8 cellular contexts compared by ENCODE assay signal in genomic region chr2:8003462-8004075, GRCh38.
A peak's percentile ranks its signal among the peaks of the same experiment; 100 is the strongest.
DNase-seq lines count a peak whose midpoint lies in the region; ATAC-seq and TF ChIP-seq lines count a peak whose summit lies in the region.

No MANE protein-coding gene starts in this region.

- no peak overlapping the region for H3K4me3 ChIP-seq in left lung
- no peak overlapping the region for H3K4me3 ChIP-seq in tibial nerve
- no peak overlapping the region for H3K4me3 ChIP-seq in MM.1S (ENCODE audit: low read length)

- no peaks in the 10 kb centered on the region for H3K36me3 ChIP-seq in left lung
- no peaks in the 10 kb centered on the region for H3K36me3 ChIP-seq in tibial nerve
- no peaks in the 10 kb centered on the region for H3K36me3 ChIP-seq in MM.1S (replicated peaks; ENCODE audit: insufficient read depth, low read length)

- no peak overlapping the region for H3K4me2 ChIP-seq in MM.1S (ENCODE audit: low read depth, low read length)

- POLR2A ChIA-PET in activated CD4-positive, alpha-beta T cell treated with anti-CD3 and anti-CD28 coated beads for 36 hours (lab: Charles Lee): no interaction called here

- no peak overlapping the region for H3K4me3 Mint-ChIP-seq in activated T-cell treated with anti-CD3 and anti-CD28 coated beads, Interleukin-2, amount 50 U/mL, for 24 hours
- no peak overlapping the region for H3K4me3 Mint-ChIP-seq in progenitor cell of endocrine pancreas (ENCODE audit: low read depth)
- H3K4me3 Mint-ChIP-seq in activated CD4-positive, alpha-beta T cell treated with anti-CD3 and anti-CD28 coated beads for 36 hours: no peak overlapping the region

- H3K27ac ChIP-seq in left lung (peak overlapping the region; percentile 55 to 65), tibial nerve (peak overlapping the region in 2 of 4 donors; percentile 21 to 64), MM.1S (ENCODE audit: low read length) (no peak overlapping the region)

- H3K4me1 ChIP-seq in left lung (peaks cover 0 to 6% of the 10 kb centered on the region in 2 donors), tibial nerve (peaks cover 0 to 16% (median 0%) of the 10 kb centered on the region in 4 donors), MM.1S (ENCODE audit: low read length) (0 out of 2 replicates have a peak, but pooled peaks cover 8% of the 10 kb centered on the region)

- peaks cover 8% of the 10 kb centered on the region for H3K4me1 Mint-ChIP-seq in activated T-cell treated with anti-CD3 and anti-CD28 coated beads, Interleukin-2, amount 50 U/mL, for 24 hours (ENCODE audit: low read depth)
- peaks cover 3% of the 10 kb centered on the region for H3K4me1 Mint-ChIP-seq in progenitor cell of endocrine pancreas (ENCODE audit: low read depth)
- H3K4me1 Mint-ChIP-seq in activated CD4-positive, alpha-beta T cell treated with anti-CD3 and anti-CD28 coated beads for 36 hours: peaks cover 11% of the 10 kb centered on the region

- CTCF ChIA-PET in activated CD4-positive, alpha-beta T cell treated with anti-CD3 and anti-CD28 coated beads for 36 hours (lab: Charles Lee): interaction anchor here (0.7 kb wide), 2 partner anchors 732 to 1008 kb away, joined by 3 read pairs; no protein-coding TSS in a partner anchor

- H3F3A ChIP-seq in MM.1S (ENCODE audit: insufficient read depth, low read length): no peaks in the 10 kb centered on the region

- H3K9ac ChIP-seq in MM.1S (ENCODE audit: low read length): no peak overlapping the region

- peak; percentile 79 for ATAC-seq in left lung
- no peak for ATAC-seq in activated CD4-positive, alpha-beta T cell treated with anti-CD3 and anti-CD28 coated beads for 36 hours

- H3K36me3 Mint-ChIP-seq in activated T-cell treated with anti-CD3 and anti-CD28 coated beads, Interleukin-2, amount 50 U/mL, for 24 hours (ENCODE audit: low read depth): no peaks in the 10 kb centered on the region
- no peaks in the 10 kb centered on the region for H3K36me3 Mint-ChIP-seq in progenitor cell of endocrine pancreas (ENCODE audit: insufficient read depth)
- no peaks in the 10 kb centered on the region for H3K36me3 Mint-ChIP-seq in activated CD4-positive, alpha-beta T cell treated with anti-CD3 and anti-CD28 coated beads for 36 hours (ENCODE audit: low read depth)

- no peaks in the 10 kb centered on the region for H3K79me2 ChIP-seq in MM.1S (ENCODE audit: low read length)

- DNase-seq in KBM-7: peak; percentile 7
- peak; percentile 9 for DNase-seq in astrocyte of the hippocampus (ENCODE audit: low read depth, low spot score)
- peak; percentile 45 to 52 for DNase-seq in left lung
- peak; percentile 32 to 65 for DNase-seq in tibial nerve (ENCODE audit: low spot score in 2 of 2)
- DNase-seq in activated T-cell treated with anti-CD3 and anti-CD28 coated beads, Interleukin-2, amount 50 U/mL, for 24 hours: no peak
- no peak for DNase-seq in progenitor cell of endocrine pancreas (ENCODE audit: low spot score, unreplicated experiment)
- DNase-seq in MM.1S: no peak
- no peak for DNase-seq in activated CD4-positive, alpha-beta T cell treated with anti-CD3 and anti-CD28 coated beads for 36 hours

- no peaks in the 10 kb centered on the region for H4K20me1 ChIP-seq in MM.1S (ENCODE audit: insufficient read depth, low read length)

- H3K27me3 ChIP-seq in left lung (no peaks in the 10 kb centered on the region), tibial nerve (no peaks in the 10 kb centered on the region), MM.1S (replicated peaks; ENCODE audit: insufficient read depth, low read length) (no peaks in the 10 kb centered on the region)

- TF ChIP-seq POLR2A in tibial nerve (IDR thresholded peaks at IDR 0.05): no peak

- no peak overlapping the region for H3K27ac Mint-ChIP-seq in activated T-cell treated with anti-CD3 and anti-CD28 coated beads, Interleukin-2, amount 50 U/mL, for 24 hours
- H3K27ac Mint-ChIP-seq in progenitor cell of endocrine pancreas: no peak overlapping the region
- H3K27ac Mint-ChIP-seq in activated CD4-positive, alpha-beta T cell treated with anti-CD3 and anti-CD28 coated beads for 36 hours: no peak overlapping the region

- no peak for TF ChIP-seq CTCF in left lung (IDR thresholded peaks at IDR 0.05)
- no peak for TF ChIP-seq CTCF in tibial nerve (IDR thresholded peaks at IDR 0.05)
- no peak for TF ChIP-seq CTCF in progenitor cell of endocrine pancreas (IDR thresholded peaks at IDR 0.05; ENCODE audit: unreplicated experiment)
- no peak for TF ChIP-seq CTCF in MM.1S (IDR thresholded peaks at IDR 0.05; ENCODE audit: low read length)

- TF ChIP-seq EP300 in tibial nerve (IDR thresholded peaks at IDR 0.05): peak in 1 of 2 donors; percentile 29

- no peaks in the 10 kb centered on the region for H3K27me3 Mint-ChIP-seq in activated T-cell treated with anti-CD3 and anti-CD28 coated beads, Interleukin-2, amount 50 U/mL, for 24 hours
- no peaks in the 10 kb centered on the region for H3K27me3 Mint-ChIP-seq in progenitor cell of endocrine pancreas
- H3K27me3 Mint-ChIP-seq in activated CD4-positive, alpha-beta T cell treated with anti-CD3 and anti-CD28 coated beads for 36 hours: no peaks in the 10 kb centered on the region

- no peak overlapping the region for H2AFZ ChIP-seq in MM.1S (ENCODE audit: low read length)

- H3K9me3 Mint-ChIP-seq in activated T-cell treated with anti-CD3 and anti-CD28 coated beads, Interleukin-2, amount 50 U/mL, for 24 hours: no peaks in the 10 kb centered on the region
- H3K9me3 Mint-ChIP-seq in progenitor cell of endocrine pancreas (ENCODE audit: low read depth): peaks cover 4% of the 10 kb centered on the region
- H3K9me3 Mint-ChIP-seq in activated CD4-positive, alpha-beta T cell treated with anti-CD3 and anti-CD28 coated beads for 36 hours (ENCODE audit: low read depth): no peaks in the 10 kb centered on the region

- no peaks in the 10 kb centered on the region for H3K9me2 ChIP-seq in MM.1S (replicated peaks; ENCODE audit: insufficient read depth, low read length)

- H3K9me3 ChIP-seq in left lung (no peaks in the 10 kb centered on the region), tibial nerve (no peaks in the 10 kb centered on the region), MM.1S (replicated peaks; ENCODE audit: insufficient read depth, low read length) (no peaks in the 10 kb centered on the region)

- in situ Hi-C loops in KBM-7 (cut with MboI; ENCODE audit: low pct_unique_long_range_greater_than_20kb, low sequenced_read_pairs): no loop called here

- WGBS in tibial nerve, 2 donors: 56 to 62% methylated on average over 13 of the region's 13 CpGs

- intact Hi-C loops in left lung (cut with DNase I): no loop called here
- intact Hi-C loops in activated CD4-positive, alpha-beta T cell treated with anti-CD3 and anti-CD28 coated beads for 36 hours (cut with DNase I, micrococcal nuclease): no loop called here

Comparison
In these comparisons a context has a peak if more than half of its experiments do, and no peak if none do; other contexts are left out.
1. DNase-seq: peak in KBM-7 (single experiment), astrocyte of the hippocampus (single experiment), left lung (2 of 2) and tibial nerve (2 of 2); none in activated T-cell treated with anti-CD3 and anti-CD28 coated beads, Interleukin-2, amount 50 U/mL, for 24 hours (single experiment), progenitor cell of endocrine pancreas (single experiment), MM.1S (single experiment) and activated CD4-positive, alpha-beta T cell treated with anti-CD3 and anti-CD28 coated beads for 36 hours (single experiment).